ENCODE assay signal across 2 cellular contexts in the genomic region with DNA sequence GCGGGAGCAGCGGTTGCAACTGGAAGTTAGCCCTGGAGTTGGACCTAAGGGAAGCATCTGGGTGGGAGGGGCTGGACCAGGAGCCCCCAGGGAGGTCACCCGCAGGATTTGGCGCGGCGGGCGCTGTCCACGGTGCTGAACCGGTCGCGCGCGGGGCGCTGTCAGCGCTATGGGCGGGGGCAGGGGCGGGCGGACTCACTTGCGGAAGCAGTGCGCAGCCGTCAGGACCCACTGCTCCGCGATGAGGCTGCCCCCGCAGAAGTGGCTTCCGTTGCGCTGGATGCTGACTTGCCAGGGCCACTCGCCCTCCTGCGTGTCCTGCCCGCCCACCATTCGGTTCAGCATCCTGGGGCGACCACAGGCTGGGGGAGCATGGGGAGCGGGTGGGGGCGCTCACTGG.
A peak's percentile ranks its signal among the peaks of the same experiment; 100 is the strongest.
TF ChIP-seq lines count a peak whose summit lies in the region.

No MANE protein-coding gene starts in this region.

TF ChIP-seq in SK-N-SH, 30 proteins besides CTCF, POLR2A, EP300 and RAD21:
- TF ChIP-seq, protein P1, sequence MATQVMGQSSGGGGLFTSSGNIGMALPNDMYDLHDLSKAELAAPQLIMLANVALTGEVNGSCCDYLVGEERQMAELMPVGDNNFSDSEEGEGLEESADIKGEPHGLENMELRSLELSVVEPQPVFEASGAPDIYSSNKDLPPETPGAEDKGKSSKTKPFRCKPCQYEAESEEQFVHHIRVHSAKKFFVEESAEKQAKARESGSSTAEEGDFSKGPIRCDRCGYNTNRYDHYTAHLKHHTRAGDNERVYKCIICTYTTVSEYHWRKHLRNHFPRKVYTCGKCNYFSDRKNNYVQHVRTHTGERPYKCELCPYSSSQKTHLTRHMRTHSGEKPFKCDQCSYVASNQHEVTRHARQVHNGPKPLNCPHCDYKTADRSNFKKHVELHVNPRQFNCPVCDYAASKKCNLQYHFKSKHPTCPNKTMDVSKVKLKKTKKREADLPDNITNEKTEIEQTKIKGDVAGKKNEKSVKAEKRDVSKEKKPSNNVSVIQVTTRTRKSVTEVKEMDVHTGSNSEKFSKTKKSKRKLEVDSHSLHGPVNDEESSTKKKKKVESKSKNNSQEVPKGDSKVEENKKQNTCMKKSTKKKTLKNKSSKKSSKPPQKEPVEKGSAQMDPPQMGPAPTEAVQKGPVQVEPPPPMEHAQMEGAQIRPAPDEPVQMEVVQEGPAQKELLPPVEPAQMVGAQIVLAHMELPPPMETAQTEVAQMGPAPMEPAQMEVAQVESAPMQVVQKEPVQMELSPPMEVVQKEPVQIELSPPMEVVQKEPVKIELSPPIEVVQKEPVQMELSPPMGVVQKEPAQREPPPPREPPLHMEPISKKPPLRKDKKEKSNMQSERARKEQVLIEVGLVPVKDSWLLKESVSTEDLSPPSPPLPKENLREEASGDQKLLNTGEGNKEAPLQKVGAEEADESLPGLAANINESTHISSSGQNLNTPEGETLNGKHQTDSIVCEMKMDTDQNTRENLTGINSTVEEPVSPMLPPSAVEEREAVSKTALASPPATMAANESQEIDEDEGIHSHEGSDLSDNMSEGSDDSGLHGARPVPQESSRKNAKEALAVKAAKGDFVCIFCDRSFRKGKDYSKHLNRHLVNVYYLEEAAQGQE (IDR thresholded peaks at IDR 0.05; ENCODE audit: low read depth, low read length) = peak; percentile 90
- TF ChIP-seq TCF12 (IDR thresholded peaks at IDR 0.05) (no peak), FOXM1 (IDR thresholded peaks at IDR 0.05; ENCODE audit: low read depth) (no peak), CHD2 (IDR thresholded peaks at IDR 0.05; ENCODE audit: low read length, partially characterized antibody) (no peak)
- TF ChIP-seq, protein P2, sequence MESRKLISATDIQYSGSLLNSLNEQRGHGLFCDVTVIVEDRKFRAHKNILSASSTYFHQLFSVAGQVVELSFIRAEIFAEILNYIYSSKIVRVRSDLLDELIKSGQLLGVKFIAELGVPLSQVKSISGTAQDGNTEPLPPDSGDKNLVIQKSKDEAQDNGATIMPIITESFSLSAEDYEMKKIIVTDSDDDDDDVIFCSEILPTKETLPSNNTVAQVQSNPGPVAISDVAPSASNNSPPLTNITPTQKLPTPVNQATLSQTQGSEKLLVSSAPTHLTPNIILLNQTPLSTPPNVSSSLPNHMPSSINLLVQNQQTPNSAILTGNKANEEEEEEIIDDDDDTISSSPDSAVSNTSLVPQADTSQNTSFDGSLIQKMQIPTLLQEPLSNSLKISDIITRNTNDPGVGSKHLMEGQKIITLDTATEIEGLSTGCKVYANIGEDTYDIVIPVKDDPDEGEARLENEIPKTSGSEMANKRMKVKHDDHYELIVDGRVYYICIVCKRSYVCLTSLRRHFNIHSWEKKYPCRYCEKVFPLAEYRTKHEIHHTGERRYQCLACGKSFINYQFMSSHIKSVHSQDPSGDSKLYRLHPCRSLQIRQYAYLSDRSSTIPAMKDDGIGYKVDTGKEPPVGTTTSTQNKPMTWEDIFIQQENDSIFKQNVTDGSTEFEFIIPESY (IDR thresholded peaks at IDR 0.05; ENCODE audit: borderline replicate concordance, low read depth) = no peak

TF ChIP-seq in SK-N-SH treated with all-trans-retinoic acid at 6 μM for 48 hours, 23 proteins besides CTCF, POLR2A, EP300 and RAD21 (continued from another document):
- TF ChIP-seq GLIS3 (CRISPR knock-in tag; IDR thresholded peaks at IDR 0.05) = no peak
- TF ChIP-seq, protein P3, sequence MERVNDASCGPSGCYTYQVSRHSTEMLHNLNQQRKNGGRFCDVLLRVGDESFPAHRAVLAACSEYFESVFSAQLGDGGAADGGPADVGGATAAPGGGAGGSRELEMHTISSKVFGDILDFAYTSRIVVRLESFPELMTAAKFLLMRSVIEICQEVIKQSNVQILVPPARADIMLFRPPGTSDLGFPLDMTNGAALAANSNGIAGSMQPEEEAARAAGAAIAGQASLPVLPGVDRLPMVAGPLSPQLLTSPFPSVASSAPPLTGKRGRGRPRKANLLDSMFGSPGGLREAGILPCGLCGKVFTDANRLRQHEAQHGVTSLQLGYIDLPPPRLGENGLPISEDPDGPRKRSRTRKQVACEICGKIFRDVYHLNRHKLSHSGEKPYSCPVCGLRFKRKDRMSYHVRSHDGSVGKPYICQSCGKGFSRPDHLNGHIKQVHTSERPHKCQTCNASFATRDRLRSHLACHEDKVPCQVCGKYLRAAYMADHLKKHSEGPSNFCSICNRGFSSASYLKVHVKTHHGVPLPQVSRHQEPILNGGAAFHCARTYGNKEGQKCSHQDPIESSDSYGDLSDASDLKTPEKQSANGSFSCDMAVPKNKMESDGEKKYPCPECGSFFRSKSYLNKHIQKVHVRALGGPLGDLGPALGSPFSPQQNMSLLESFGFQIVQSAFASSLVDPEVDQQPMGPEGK (CRISPR knock-in tag; IDR thresholded peaks at IDR 0.05; ENCODE audit: borderline replicate concordance) = no peak
- TF ChIP-seq PPARA (CRISPR knock-in tag; IDR thresholded peaks at IDR 0.05; ENCODE audit: borderline replicate concordance) = no peak
- no peak for TF ChIP-seq ESRRG (CRISPR knock-in tag; IDR thresholded peaks at IDR 0.05)
- TF ChIP-seq, protein P4, sequence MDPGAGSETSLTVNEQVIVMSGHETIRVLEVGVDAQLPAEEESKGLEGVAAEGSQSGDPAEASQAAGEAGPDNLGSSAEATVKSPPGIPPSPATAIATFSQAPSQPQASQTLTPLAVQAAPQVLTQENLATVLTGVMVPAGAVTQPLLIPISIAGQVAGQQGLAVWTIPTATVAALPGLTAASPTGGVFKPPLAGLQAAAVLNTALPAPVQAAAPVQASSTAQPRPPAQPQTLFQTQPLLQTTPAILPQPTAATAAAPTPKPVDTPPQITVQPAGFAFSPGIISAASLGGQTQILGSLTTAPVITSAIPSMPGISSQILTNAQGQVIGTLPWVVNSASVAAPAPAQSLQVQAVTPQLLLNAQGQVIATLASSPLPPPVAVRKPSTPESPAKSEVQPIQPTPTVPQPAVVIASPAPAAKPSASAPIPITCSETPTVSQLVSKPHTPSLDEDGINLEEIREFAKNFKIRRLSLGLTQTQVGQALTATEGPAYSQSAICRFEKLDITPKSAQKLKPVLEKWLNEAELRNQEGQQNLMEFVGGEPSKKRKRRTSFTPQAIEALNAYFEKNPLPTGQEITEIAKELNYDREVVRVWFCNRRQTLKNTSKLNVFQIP (CRISPR knock-in tag; IDR thresholded peaks at IDR 0.05; ENCODE audit: borderline replicate concordance, low read depth) = no peak
- TF ChIP-seq, protein P5, sequence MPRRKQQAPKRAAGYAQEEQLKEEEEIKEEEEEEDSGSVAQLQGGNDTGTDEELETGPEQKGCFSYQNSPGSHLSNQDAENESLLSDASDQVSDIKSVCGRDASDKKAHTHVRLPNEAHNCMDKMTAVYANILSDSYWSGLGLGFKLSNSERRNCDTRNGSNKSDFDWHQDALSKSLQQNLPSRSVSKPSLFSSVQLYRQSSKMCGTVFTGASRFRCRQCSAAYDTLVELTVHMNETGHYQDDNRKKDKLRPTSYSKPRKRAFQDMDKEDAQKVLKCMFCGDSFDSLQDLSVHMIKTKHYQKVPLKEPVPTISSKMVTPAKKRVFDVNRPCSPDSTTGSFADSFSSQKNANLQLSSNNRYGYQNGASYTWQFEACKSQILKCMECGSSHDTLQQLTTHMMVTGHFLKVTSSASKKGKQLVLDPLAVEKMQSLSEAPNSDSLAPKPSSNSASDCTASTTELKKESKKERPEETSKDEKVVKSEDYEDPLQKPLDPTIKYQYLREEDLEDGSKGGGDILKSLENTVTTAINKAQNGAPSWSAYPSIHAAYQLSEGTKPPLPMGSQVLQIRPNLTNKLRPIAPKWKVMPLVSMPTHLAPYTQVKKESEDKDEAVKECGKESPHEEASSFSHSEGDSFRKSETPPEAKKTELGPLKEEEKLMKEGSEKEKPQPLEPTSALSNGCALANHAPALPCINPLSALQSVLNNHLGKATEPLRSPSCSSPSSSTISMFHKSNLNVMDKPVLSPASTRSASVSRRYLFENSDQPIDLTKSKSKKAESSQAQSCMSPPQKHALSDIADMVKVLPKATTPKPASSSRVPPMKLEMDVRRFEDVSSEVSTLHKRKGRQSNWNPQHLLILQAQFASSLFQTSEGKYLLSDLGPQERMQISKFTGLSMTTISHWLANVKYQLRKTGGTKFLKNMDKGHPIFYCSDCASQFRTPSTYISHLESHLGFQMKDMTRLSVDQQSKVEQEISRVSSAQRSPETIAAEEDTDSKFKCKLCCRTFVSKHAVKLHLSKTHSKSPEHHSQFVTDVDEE (CRISPR knock-in tag; IDR thresholded peaks at IDR 0.05) = no peak
